ENCODE assay signal across 8 cellular contexts in the genomic region with DNA sequence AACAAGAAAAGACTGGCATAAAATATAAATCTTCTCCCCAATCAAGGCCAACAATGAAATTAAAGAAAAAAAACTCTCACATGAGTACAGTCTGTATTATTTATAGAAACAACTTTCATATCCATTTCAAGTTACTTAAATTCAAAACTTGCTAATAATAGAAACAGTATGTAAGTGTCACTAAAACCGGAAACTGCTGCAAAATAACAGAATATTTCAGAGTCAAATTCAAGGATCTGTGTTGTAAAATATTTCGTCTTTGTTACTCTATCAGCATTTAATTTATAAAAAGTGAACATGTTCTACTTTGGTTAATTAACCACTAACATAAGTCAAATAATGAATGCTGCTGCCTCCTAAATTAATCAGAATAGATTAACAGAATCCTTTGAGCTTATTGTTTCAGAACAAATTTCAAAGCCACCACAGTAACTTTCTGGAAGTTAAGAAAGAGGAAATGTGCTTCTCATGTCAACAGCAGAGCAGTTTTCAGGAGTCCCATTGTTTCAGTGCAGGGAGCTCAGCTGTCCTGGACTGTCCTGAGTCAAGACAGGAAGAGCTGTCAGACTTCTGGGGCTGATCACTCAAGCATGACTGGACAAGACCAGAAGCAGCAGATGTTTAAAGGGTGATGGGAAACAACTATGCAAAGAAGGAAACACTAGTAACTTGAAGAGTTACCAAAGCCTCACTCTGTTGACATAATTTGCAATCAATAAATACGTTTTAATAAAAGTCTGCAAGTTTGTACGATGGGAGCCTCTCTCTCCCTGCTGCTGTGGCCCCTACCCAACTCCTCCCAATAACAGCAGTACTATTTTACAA.
DNase-seq lines count a peak whose midpoint lies in the region; ATAC-seq and TF ChIP-seq lines count a peak whose summit lies in the region.

No MANE protein-coding gene starts in this region.

- H3K27me3 Mint-ChIP-seq in GM23338 (ENCODE audit: insufficient read depth, low read depth, poor library complexity): no peaks in the 10 kb centered on the region

- H3K9me2 ChIP-seq in GM23338 (ENCODE audit: insufficient read depth): no peaks in the 10 kb centered on the region
- H3K9me2 ChIP-seq in MM.1S (replicated peaks; ENCODE audit: insufficient read depth, low read length): no peaks in the 10 kb centered on the region

- peak; percentile 87 for ATAC-seq in GM18498 (IDR thresholded peaks at IDR 0.05; ENCODE audit: unreplicated experiment)
- no peak for ATAC-seq in GM23338

- H3K4me1 ChIP-seq in GM23338 (ENCODE audit: insufficient read depth) (peaks cover 74% of the 10 kb centered on the region), MM.1S (ENCODE audit: low read length) (peaks cover 15% of the 10 kb centered on the region), adipocyte (ENCODE audit: control insufficient read depth, insufficient read depth, low read length) (peaks cover 74% of the 10 kb centered on the region)

- TF ChIP-seq CTCF in GM23338 (conservative IDR thresholded peaks at IDR 0.05; ENCODE audit: low read depth in 2 of 2): no peak
- TF ChIP-seq CTCF in MM.1S (IDR thresholded peaks at IDR 0.05; ENCODE audit: low read length): no peak

- 0 out of 2 replicates have a peak overlapping the region, but pooled peaks have one; percentile 22 for H3K27ac Mint-ChIP-seq in GM23338

- H3K36me3 ChIP-seq in GM23338 (ENCODE audit: insufficient read depth) (no peaks in the 10 kb centered on the region), MM.1S (replicated peaks; ENCODE audit: insufficient read depth, low read length) (no peaks in the 10 kb centered on the region), adipocyte (ENCODE audit: control insufficient read depth, insufficient read depth, low read length, severe bottlenecking) (peaks cover 5% of the 10 kb centered on the region)

- H3K4me2 ChIP-seq in GM23338 (no peak overlapping the region), MM.1S (ENCODE audit: low read depth, low read length) (peak overlapping the region; percentile 82)

- peaks cover 75% of the 10 kb centered on the region for H4K20me1 ChIP-seq in GM23338 (replicated peaks; ENCODE audit: insufficient read depth)
- no peaks in the 10 kb centered on the region for H4K20me1 ChIP-seq in MM.1S (ENCODE audit: insufficient read depth, low read length)

- H3K4me3 ChIP-seq in GM23338 (no peak overlapping the region), MM.1S (ENCODE audit: low read length) (peak overlapping the region; percentile 37; the same call in 1 of the 2 replicates), adipocyte (ENCODE audit: low read length) (no peak overlapping the region)

- H3K27me3 ChIP-seq in GM23338 (ENCODE audit: insufficient read depth) (no peaks in the 10 kb centered on the region), MM.1S (replicated peaks; ENCODE audit: insufficient read depth, low read length) (no peaks in the 10 kb centered on the region), adipocyte (replicated peaks; ENCODE audit: control insufficient read depth, insufficient read depth, low read length) (no peaks in the 10 kb centered on the region)

- peak overlapping the region; percentile 56; the same call in 1 of the 2 replicates for H3K27ac ChIP-seq in GM23338 (ENCODE audit: low read depth)
- peak overlapping the region; percentile 84; the same call in 1 of the 2 replicates for H3K27ac ChIP-seq in MM.1S (ENCODE audit: low read length)

- H2AFZ ChIP-seq in GM23338 (no peak overlapping the region), MM.1S (ENCODE audit: low read length) (no peak overlapping the region)

- H3K79me2 ChIP-seq in GM23338 (replicated peaks; ENCODE audit: insufficient read depth) (peaks cover 100% of the 10 kb centered on the region), MM.1S (ENCODE audit: low read length) (peaks cover 67% of the 10 kb centered on the region)

- no peak overlapping the region for H3K4me3 Mint-ChIP-seq in GM23338

- H3K9ac ChIP-seq in MM.1S (ENCODE audit: low read length) (no peak overlapping the region), adipocyte (ENCODE audit: low read length) (peak overlapping the region; percentile 31)

- no peaks in the 10 kb centered on the region; the same call in 2 of the 3 replicates for H3K9me3 Mint-ChIP-seq in GM23338

- DNase-seq in GM23338 (ENCODE audit: low spot score) (no peak), MM.1S (peak; percentile 40), adipocyte (ENCODE audit: low read depth) (no peak), hepatic stellate cell (ENCODE audit: low spot score) (peak; percentile 34), smooth muscle cell of the brain vasculature (ENCODE audit: low read depth, low spot score) (peak; percentile 21), cerebellum (ENCODE audit: low spot score) (no peak)
- no peak for DNase-seq in stimulated activated naive CD4-positive, alpha-beta T cell (lab: John Stamatoyannopoulos, UW)

- H3K9me3 ChIP-seq in MM.1S (replicated peaks; ENCODE audit: insufficient read depth, low read length) (no peaks in the 10 kb centered on the region), adipocyte (ENCODE audit: control insufficient read depth, low read length) (no peaks in the 10 kb centered on the region)

- H3K36me3 Mint-ChIP-seq in GM23338 (ENCODE audit: low read depth): peaks cover 4% of the 10 kb centered on the region

- H3F3A ChIP-seq in GM23338 (replicated peaks; ENCODE audit: low read depth): no peaks in the 10 kb centered on the region
- H3F3A ChIP-seq in MM.1S (ENCODE audit: insufficient read depth, low read length): peaks cover 13% of the 10 kb centered on the region; the same call in 1 of the 2 replicates

- peaks cover 83% of the 10 kb centered on the region for H3K4me1 Mint-ChIP-seq in GM23338

TF ChIP-seq in GM23338, 12 proteins besides CTCF, POLR2A, EP300 and RAD21 (continues in another document):
- TF ChIP-seq, protein P1, sequence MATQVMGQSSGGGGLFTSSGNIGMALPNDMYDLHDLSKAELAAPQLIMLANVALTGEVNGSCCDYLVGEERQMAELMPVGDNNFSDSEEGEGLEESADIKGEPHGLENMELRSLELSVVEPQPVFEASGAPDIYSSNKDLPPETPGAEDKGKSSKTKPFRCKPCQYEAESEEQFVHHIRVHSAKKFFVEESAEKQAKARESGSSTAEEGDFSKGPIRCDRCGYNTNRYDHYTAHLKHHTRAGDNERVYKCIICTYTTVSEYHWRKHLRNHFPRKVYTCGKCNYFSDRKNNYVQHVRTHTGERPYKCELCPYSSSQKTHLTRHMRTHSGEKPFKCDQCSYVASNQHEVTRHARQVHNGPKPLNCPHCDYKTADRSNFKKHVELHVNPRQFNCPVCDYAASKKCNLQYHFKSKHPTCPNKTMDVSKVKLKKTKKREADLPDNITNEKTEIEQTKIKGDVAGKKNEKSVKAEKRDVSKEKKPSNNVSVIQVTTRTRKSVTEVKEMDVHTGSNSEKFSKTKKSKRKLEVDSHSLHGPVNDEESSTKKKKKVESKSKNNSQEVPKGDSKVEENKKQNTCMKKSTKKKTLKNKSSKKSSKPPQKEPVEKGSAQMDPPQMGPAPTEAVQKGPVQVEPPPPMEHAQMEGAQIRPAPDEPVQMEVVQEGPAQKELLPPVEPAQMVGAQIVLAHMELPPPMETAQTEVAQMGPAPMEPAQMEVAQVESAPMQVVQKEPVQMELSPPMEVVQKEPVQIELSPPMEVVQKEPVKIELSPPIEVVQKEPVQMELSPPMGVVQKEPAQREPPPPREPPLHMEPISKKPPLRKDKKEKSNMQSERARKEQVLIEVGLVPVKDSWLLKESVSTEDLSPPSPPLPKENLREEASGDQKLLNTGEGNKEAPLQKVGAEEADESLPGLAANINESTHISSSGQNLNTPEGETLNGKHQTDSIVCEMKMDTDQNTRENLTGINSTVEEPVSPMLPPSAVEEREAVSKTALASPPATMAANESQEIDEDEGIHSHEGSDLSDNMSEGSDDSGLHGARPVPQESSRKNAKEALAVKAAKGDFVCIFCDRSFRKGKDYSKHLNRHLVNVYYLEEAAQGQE (IDR thresholded peaks at IDR 0.05; ENCODE audit: unreplicated experiment): no peak

Comparison
In these comparisons a context has a peak if more than half of its experiments do, and no peak if none do; other contexts are left out.
1. DNase-seq: peak in MM.1S (single experiment), hepatic stellate cell (single experiment) and smooth muscle cell of the brain vasculature (single experiment); none in GM23338 (single experiment), adipocyte (single experiment), cerebellum (single experiment) and stimulated activated naive CD4-positive, alpha-beta T cell (0 of 6).